ENCODE assay signal across 36 cellular contexts in genomic region chr9:116750543-116750942, GRCh38.
"Had no signal": no experiment of that assay in that cellular context is flagged by ENCODE, and none has a peak within 500 bp of the region (broad histone marks: within the 10 kb centered on the region; RNA-seq: fewer than 3 reads in every experiment).

No MANE protein-coding gene starts in this region.

- DNase-seq: activated B cell treated with CpG ODN at 0.5 μM for 24 hours; activated CD4-positive, alpha-beta memory T cell treated with anti-CD3 and anti-CD28 coated beads for 36 hours; activated CD4-positive, alpha-beta T cell treated with anti-CD3 and anti-CD28 coated beads for 4 hours; activated CD4-positive, alpha-beta T cell treated with anti-CD3 and anti-CD28 coated beads, Interleukin-2, amount 10 ng/mL, durations not matched to agents 24 days and 14 days; activated CD4-positive, alpha-beta T cell treated with anti-CD3 and anti-CD28 coated beads, Interleukin-2, amount 50 U/mL, for 1 hour; activated CD4-positive, alpha-beta T cell treated with anti-CD3 and anti-CD28 coated beads, Interleukin-2, amount 50 U/mL, for 4 hours; activated CD4-positive, CD25-positive, alpha-beta regulatory T cell treated with anti-CD3 and anti-CD28 coated beads, Interleukin-2, amount 50 U/mL, for 72 hours; activated CD8-positive, alpha-beta memory T cell treated with anti-CD3 and anti-CD28 coated beads, Interleukin-2, amount 50 U/mL, for 4 hours; activated CD8-positive, alpha-beta T cell treated with anti-CD3 and anti-CD28 coated beads for 36 hours; activated effector memory CD4-positive, alpha-beta T cell treated with anti-CD3 and anti-CD28 coated beads, Interleukin-2, amount 50 U/mL, for 16 hours; activated gamma-delta T cell treated with Interleukin-2 at 50 U/mL for 16 hours; activated naive CD4-positive, alpha-beta T cell; activated naive CD4-positive, alpha-beta T cell treated with anti-CD3 and anti-CD28 coated beads for 36 hours; activated naive CD4-positive, alpha-beta T cell treated with anti-CD3 and anti-CD28 coated beads, Interleukin-2, amount 50 U/mL, for 16 hours; activated naive CD8-positive, alpha-beta T cell treated with anti-CD3 and anti-CD28 coated beads for 36 hours; activated T-cell treated with anti-CD3 and anti-CD28 coated beads for 4 hours; activated T-cell treated with anti-CD3 and anti-CD28 coated beads, Interleukin-2, amount 50 U/mL, for 1 hour; activated T-cell treated with anti-CD3 and anti-CD28 coated beads, Interleukin-2, amount 50 U/mL, for 4 hours; activated T-cell treated with anti-CD3 and anti-CD28 coated beads, Interleukin-2, amount 50 U/mL, for 72 hours; adrenal gland; amygdala; anterior cingulate cortex; caudate nucleus; T-helper 1 cell; T-helper 2 cell; T-helper 9 cell had no signal

- H3K4me1 Mint-ChIP-seq: activated CD4-positive, alpha-beta T cell treated with anti-CD3 and anti-CD28 coated beads, Interleukin-2, amount 10 ng/mL, durations not matched to agents 24 days and 14 days; activated naive CD8-positive, alpha-beta T cell treated with anti-CD3 and anti-CD28 coated beads for 36 hours; activated T-helper 17 cell treated with anti-CD3 and anti-CD28 coated beads, Interleukin-2, amount 50 U/mL, for 72 hours; brain had no signal

- H3K4me3 ChIP-seq: adrenal gland, ascending aorta, cardiac muscle cell had no signal

- H3K4me3 Mint-ChIP-seq: activated B cell treated with CpG ODN at 0.5 μM for 24 hours; activated CD4-positive, alpha-beta memory T cell treated with anti-CD3 and anti-CD28 coated beads for 36 hours; activated CD4-positive, alpha-beta T cell treated with anti-CD3 and anti-CD28 coated beads, Interleukin-2, amount 10 ng/mL, durations not matched to agents 24 days and 14 days; activated CD8-positive, alpha-beta T cell treated with anti-CD3 and anti-CD28 coated beads for 36 hours; activated naive CD4-positive, alpha-beta T cell treated with anti-CD3 and anti-CD28 coated beads for 36 hours; activated naive CD8-positive, alpha-beta T cell treated with anti-CD3 and anti-CD28 coated beads for 36 hours; activated T-cell treated with anti-CD3 and anti-CD28 coated beads, Interleukin-2, amount 50 U/mL, for 4 hours; activated T-cell treated with anti-CD3 and anti-CD28 coated beads, Interleukin-2, amount 50 U/mL, for 72 hours; activated T-helper 1 cell treated with anti-CD3 and anti-CD28 coated beads, Interleukin-12 subunit alpha, Interleukin-12 subunit beta, Interleukin-2, Interleukin-4 antibody, amounts not matched to agents 30 ng/mL and 10 ng/mL and 1 ng/mL, durations not matched to agents 14 hours and 24 hours and 36 hours; activated T-helper 17 cell treated with anti-CD3 and anti-CD28 coated beads, Interleukin-2, amount 50 U/mL, for 72 hours; brain; central memory CD8-positive, alpha-beta T cell; T-helper 1 cell treated with Interleukin-12 subunit alpha and Interleukin-12 subunit beta and Interleukin-4 antibody, amounts not matched to agents 30 μg/mL and 1 μg/mL, for 36 hours; T-helper 2 cell treated with Interferon-gamma antibody and Interleukin-4, amounts not matched to agents 5 μg/mL and 100 μg/mL, for 36 hours had no signal

- H3K4me1 ChIP-seq: adrenal gland, ascending aorta had no signal

- ATAC-seq: activated CD8-positive, alpha-beta T cell treated with anti-CD3 and anti-CD28 coated beads for 36 hours; activated naive CD4-positive, alpha-beta T cell treated with anti-CD3 and anti-CD28 coated beads, Interleukin-2, amount 50 U/mL, for 72 hours; activated T-cell treated with anti-CD3 and anti-CD28 coated beads, Interleukin-2, amount 50 U/mL, for 4 hours; activated T-cell treated with anti-CD3 and anti-CD28 coated beads, Interleukin-2, amount 50 U/mL, for 72 hours; activated T-helper 17 cell treated with anti-CD3 and anti-CD28 coated beads, Interleukin-2, amount 50 U/mL, for 72 hours had no signal

- H3K9me3 Mint-ChIP-seq: activated CD4-positive, alpha-beta T cell treated with anti-CD3 and anti-CD28 coated beads, Interleukin-2, amount 10 ng/mL, durations not matched to agents 24 days and 14 days; activated CD8-positive, alpha-beta T cell treated with anti-CD3 and anti-CD28 coated beads for 36 hours; activated T-helper 1 cell treated with anti-CD3 and anti-CD28 coated beads, Interleukin-12 subunit alpha, Interleukin-12 subunit beta, Interleukin-2, Interleukin-4 antibody, amounts not matched to agents 30 ng/mL and 10 ng/mL and 1 ng/mL, durations not matched to agents 14 hours and 24 hours and 36 hours; central memory CD8-positive, alpha-beta T cell; T-helper 1 cell treated with Interleukin-12 subunit alpha and Interleukin-12 subunit beta and Interleukin-4 antibody, amounts not matched to agents 30 μg/mL and 1 μg/mL, for 36 hours; T-helper 2 cell treated with Interferon-gamma antibody and Interleukin-4, amounts not matched to agents 5 μg/mL and 100 μg/mL, for 36 hours had no signal

- H3K27me3 ChIP-seq: adrenal gland, ascending aorta, cardiac muscle cell had no signal

- H3K9me3 ChIP-seq: adrenal gland had no signal

- H3K27ac ChIP-seq: adrenal gland, ascending aorta, cardiac muscle cell, VCaP had no signal

- H3K36me3 Mint-ChIP-seq: activated CD4-positive, alpha-beta memory T cell treated with anti-CD3 and anti-CD28 coated beads for 36 hours; activated naive CD8-positive, alpha-beta T cell treated with anti-CD3 and anti-CD28 coated beads for 36 hours; brain had no signal

- H3K36me3 ChIP-seq: adrenal gland, ascending aorta, cardiac muscle cell had no signal

- H3K27ac Mint-ChIP-seq: activated B cell treated with CpG ODN at 0.5 μM for 24 hours; activated CD4-positive, alpha-beta memory T cell treated with anti-CD3 and anti-CD28 coated beads for 36 hours; activated CD4-positive, alpha-beta T cell treated with anti-CD3 and anti-CD28 coated beads, Interleukin-2, amount 10 ng/mL, durations not matched to agents 24 days and 14 days; activated CD8-positive, alpha-beta T cell treated with anti-CD3 and anti-CD28 coated beads for 36 hours; activated naive CD4-positive, alpha-beta T cell treated with anti-CD3 and anti-CD28 coated beads for 36 hours; activated naive CD4-positive, alpha-beta T cell treated with anti-CD3 and anti-CD28 coated beads, Interleukin-2, amount 50 U/mL, for 72 hours; activated naive CD8-positive, alpha-beta T cell treated with anti-CD3 and anti-CD28 coated beads for 36 hours; activated T-cell treated with anti-CD3 and anti-CD28 coated beads, Interleukin-2, amount 50 U/mL, for 72 hours; activated T-helper 1 cell treated with anti-CD3 and anti-CD28 coated beads, Interleukin-12 subunit alpha, Interleukin-12 subunit beta, Interleukin-2, Interleukin-4 antibody, amounts not matched to agents 30 ng/mL and 10 ng/mL and 1 ng/mL, durations not matched to agents 14 hours and 24 hours and 36 hours; activated T-helper 17 cell treated with anti-CD3 and anti-CD28 coated beads, Interleukin-2, amount 50 U/mL, for 72 hours; brain; T-helper 1 cell treated with Interleukin-12 subunit alpha and Interleukin-12 subunit beta and Interleukin-4 antibody, amounts not matched to agents 30 μg/mL and 1 μg/mL, for 36 hours; T-helper 2 cell treated with Interferon-gamma antibody and Interleukin-4, amounts not matched to agents 5 μg/mL and 100 μg/mL, for 36 hours had no signal
